In the genomic region with DNA sequence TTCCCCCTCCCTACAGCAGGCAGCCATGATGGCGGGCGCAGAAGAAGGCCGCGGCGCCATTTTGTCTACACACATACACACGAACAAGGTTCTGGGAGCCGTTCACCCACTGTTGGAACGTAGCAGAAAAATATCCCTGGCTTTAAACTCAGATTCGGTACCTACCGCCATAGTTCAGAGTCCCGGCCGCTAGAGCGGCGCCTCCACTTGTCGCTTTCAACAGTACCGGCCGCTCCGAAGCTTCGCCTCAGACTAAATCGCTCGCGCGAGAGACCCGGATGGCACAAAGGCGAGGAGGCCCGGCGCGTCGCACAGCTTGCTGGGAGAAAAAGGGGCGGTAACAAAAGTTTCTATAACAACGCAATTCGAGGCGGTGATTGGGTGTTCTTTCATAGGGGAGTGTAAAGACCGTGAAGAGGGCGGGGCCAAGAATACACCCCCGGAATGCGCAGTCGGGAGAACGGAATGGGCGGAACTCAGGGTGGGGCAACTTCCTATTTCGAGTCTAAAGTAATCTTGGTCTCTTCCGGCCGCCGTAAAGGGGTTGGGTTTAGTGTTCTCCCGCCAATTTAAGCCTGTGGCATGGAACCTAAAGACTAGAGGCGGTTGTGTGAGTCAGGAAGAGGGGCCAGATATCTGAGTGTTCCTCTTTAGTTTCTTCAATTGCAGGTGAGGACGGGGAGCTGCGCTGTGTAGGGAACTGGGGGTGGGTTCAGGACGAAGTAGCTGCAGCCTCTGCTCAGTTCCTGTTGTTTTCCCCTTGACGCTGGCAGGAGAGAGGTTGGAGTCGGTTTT, we compare ENCODE assay signal across 1 cellular context.
A peak's percentile ranks its signal among the peaks of the same experiment; 100 is the strongest.
TF ChIP-seq lines count a peak whose summit lies in the region.

A gene with protein sequence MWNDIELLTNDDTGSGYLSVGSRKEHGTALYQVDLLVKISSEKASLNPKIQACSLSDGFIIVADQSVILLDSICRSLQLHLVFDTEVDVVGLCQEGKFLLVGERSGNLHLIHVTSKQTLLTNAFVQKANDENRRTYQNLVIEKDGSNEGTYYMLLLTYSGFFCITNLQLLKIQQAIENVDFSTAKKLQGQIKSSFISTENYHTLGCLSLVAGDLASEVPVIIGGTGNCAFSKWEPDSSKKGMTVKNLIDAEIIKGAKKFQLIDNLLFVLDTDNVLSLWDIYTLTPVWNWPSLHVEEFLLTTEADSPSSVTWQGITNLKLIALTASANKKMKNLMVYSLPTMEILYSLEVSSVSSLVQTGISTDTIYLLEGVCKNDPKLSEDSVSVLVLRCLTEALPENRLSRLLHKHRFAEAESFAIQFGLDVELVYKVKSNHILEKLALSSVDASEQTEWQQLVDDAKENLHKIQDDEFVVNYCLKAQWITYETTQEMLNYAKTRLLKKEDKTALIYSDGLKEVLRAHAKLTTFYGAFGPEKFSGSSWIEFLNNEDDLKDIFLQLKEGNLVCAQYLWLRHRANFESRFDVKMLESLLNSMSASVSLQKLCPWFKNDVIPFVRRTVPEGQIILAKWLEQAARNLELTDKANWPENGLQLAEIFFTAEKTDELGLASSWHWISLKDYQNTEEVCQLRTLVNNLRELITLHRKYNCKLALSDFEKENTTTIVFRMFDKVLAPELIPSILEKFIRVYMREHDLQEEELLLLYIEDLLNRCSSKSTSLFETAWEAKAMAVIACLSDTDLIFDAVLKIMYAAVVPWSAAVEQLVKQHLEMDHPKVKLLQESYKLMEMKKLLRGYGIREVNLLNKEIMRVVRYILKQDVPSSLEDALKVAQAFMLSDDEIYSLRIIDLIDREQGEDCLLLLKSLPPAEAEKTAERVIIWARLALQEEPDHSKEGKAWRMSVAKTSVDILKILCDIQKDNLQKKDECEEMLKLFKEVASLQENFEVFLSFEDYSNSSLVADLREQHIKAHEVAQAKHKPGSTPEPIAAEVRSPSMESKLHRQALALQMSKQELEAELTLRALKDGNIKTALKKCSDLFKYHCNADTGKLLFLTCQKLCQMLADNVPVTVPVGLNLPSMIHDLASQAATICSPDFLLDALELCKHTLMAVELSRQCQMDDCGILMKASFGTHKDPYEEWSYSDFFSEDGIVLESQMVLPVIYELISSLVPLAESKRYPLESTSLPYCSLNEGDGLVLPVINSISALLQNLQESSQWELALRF (N-terminal part only) (plus strand): TSS at position 567 of the 795 bp plus-strand sequence. CDS start 2,815 bp downstream, outside the sequence.
A gene with protein sequence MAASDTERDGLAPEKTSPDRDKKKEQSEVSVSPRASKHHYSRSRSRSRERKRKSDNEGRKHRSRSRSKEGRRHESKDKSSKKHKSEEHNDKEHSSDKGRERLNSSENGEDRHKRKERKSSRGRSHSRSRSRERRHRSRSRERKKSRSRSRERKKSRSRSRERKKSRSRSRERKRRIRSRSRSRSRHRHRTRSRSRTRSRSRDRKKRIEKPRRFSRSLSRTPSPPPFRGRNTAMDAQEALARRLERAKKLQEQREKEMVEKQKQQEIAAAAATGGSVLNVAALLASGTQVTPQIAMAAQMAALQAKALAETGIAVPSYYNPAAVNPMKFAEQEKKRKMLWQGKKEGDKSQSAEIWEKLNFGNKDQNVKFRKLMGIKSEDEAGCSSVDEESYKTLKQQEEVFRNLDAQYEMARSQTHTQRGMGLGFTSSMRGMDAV (minus strand): TSS at position 254 of the 795 bp plus-strand sequence. CDS start 83 bp downstream, at position 171.

TF ChIP-seq in K562, 482 proteins besides CTCF, POLR2A, EP300 and RAD21 (continued from another document and continues in another):
- TF ChIP-seq, protein P1, sequence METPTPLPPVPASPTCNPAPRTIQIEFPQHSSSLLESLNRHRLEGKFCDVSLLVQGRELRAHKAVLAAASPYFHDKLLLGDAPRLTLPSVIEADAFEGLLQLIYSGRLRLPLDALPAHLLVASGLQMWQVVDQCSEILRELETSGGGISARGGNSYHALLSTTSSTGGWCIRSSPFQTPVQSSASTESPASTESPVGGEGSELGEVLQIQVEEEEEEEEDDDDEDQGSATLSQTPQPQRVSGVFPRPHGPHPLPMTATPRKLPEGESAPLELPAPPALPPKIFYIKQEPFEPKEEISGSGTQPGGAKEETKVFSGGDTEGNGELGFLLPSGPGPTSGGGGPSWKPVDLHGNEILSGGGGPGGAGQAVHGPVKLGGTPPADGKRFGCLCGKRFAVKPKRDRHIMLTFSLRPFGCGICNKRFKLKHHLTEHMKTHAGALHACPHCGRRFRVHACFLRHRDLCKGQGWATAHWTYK (CRISPR knock-in tag; IDR thresholded peaks at IDR 0.05) = peak; percentile 67; the same call in 1 of the 2 replicates
- TF ChIP-seq ZNF644 (tag; IDR thresholded peaks at IDR 0.05; ENCODE audit: low read depth) (peak; percentile 67; the same call in 1 of the 2 replicates), TEAD4 (IDR thresholded peaks at IDR 0.05; ENCODE audit: low read length) (peak; percentile 69), TEAD4 (CRISPR knock-in tag; IDR thresholded peaks at IDR 0.05; ENCODE audit: borderline replicate concordance) (peak; percentile 91; the same call in 1 of the 2 replicates), GTF2F1 (IDR thresholded peaks at IDR 0.05; ENCODE audit: low read depth, low read length) (peak; percentile 80; the same call in 1 of the 2 replicates), ZNF347 (CRISPR knock-in tag; IDR thresholded peaks at IDR 0.05; ENCODE audit: low read depth) (no peak), ZSCAN29 (IDR thresholded peaks at IDR 0.05) (no peak), ZNF146 (CRISPR knock-in tag; IDR thresholded peaks at IDR 0.05; ENCODE audit: unreplicated experiment) (no peak), CREB1 (IDR thresholded peaks at IDR 0.05) (no peak), CREB1 (CRISPR knock-in tag; IDR thresholded peaks at IDR 0.05) (peak; percentile 61; the same call in 1 of the 2 replicates), SRSF9 (IDR thresholded peaks at IDR 0.05; ENCODE audit: borderline replicate concordance, low read depth, low read length) (no peak), JUNB (CRISPR knock-in tag; conservative IDR thresholded peaks at IDR 0.05) (no peak), HOXB6 (CRISPR knock-in tag; IDR thresholded peaks at IDR 0.05; ENCODE audit: borderline replicate concordance) (no peak), NFRKB (IDR thresholded peaks at IDR 0.05; ENCODE audit: low read depth) (peak; percentile 100), SREBF2 (CRISPR knock-in tag; IDR thresholded peaks at IDR 0.05) (no peak)
- TF ChIP-seq, protein P2, sequence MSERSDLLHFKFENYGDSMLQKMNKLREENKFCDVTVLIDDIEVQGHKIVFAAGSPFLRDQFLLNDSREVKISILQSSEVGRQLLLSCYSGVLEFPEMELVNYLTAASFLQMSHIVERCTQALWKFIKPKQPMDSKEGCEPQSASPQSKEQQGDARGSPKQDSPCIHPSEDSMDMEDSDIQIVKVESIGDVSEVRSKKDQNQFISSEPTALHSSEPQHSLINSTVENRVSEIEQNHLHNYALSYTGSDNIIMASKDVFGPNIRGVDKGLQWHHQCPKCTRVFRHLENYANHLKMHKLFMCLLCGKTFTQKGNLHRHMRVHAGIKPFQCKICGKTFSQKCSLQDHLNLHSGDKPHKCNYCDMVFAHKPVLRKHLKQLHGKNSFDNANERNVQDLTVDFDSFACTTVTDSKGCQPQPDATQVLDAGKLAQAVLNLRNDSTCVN (CRISPR knock-in tag; IDR thresholded peaks at IDR 0.05) = peak; percentile 41
- TF ChIP-seq, protein P3, sequence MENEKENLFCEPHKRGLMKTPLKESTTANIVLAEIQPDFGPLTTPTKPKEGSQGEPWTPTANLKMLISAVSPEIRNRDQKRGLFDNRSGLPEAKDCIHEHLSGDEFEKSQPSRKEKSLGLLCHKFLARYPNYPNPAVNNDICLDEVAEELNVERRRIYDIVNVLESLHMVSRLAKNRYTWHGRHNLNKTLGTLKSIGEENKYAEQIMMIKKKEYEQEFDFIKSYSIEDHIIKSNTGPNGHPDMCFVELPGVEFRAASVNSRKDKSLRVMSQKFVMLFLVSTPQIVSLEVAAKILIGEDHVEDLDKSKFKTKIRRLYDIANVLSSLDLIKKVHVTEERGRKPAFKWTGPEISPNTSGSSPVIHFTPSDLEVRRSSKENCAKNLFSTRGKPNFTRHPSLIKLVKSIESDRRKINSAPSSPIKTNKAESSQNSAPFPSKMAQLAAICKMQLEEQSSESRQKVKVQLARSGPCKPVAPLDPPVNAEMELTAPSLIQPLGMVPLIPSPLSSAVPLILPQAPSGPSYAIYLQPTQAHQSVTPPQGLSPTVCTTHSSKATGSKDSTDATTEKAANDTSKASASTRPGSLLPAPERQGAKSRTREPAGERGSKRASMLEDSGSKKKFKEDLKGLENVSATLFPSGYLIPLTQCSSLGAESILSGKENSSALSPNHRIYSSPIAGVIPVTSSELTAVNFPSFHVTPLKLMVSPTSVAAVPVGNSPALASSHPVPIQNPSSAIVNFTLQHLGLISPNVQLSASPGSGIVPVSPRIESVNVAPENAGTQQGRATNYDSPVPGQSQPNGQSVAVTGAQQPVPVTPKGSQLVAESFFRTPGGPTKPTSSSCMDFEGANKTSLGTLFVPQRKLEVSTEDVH (IDR thresholded peaks at IDR 0.05; ENCODE audit: low read depth, partially characterized antibody) = peak; percentile 100
- TF ChIP-seq, protein P4, sequence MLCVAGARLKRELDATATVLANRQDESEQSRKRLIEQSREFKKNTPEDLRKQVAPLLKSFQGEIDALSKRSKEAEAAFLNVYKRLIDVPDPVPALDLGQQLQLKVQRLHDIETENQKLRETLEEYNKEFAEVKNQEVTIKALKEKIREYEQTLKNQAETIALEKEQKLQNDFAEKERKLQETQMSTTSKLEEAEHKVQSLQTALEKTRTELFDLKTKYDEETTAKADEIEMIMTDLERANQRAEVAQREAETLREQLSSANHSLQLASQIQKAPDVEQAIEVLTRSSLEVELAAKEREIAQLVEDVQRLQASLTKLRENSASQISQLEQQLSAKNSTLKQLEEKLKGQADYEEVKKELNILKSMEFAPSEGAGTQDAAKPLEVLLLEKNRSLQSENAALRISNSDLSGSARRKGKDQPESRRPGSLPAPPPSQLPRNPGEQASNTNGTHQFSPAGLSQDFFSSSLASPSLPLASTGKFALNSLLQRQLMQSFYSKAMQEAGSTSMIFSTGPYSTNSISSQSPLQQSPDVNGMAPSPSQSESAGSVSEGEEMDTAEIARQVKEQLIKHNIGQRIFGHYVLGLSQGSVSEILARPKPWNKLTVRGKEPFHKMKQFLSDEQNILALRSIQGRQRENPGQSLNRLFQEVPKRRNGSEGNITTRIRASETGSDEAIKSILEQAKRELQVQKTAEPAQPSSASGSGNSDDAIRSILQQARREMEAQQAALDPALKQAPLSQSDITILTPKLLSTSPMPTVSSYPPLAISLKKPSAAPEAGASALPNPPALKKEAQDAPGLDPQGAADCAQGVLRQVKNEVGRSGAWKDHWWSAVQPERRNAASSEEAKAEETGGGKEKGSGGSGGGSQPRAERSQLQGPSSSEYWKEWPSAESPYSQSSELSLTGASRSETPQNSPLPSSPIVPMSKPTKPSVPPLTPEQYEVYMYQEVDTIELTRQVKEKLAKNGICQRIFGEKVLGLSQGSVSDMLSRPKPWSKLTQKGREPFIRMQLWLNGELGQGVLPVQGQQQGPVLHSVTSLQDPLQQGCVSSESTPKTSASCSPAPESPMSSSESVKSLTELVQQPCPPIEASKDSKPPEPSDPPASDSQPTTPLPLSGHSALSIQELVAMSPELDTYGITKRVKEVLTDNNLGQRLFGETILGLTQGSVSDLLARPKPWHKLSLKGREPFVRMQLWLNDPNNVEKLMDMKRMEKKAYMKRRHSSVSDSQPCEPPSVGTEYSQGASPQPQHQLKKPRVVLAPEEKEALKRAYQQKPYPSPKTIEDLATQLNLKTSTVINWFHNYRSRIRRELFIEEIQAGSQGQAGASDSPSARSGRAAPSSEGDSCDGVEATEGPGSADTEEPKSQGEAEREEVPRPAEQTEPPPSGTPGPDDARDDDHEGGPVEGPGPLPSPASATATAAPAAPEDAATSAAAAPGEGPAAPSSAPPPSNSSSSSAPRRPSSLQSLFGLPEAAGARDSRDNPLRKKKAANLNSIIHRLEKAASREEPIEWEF (CRISPR knock-in tag; IDR thresholded peaks at IDR 0.05) = no peak
- TF ChIP-seq, protein P5, sequence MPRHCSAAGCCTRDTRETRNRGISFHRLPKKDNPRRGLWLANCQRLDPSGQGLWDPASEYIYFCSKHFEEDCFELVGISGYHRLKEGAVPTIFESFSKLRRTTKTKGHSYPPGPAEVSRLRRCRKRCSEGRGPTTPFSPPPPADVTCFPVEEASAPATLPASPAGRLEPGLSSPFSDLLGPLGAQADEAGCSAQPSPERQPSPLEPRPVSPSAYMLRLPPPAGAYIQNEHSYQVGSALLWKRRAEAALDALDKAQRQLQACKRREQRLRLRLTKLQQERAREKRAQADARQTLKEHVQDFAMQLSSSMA (CRISPR knock-in tag; IDR thresholded peaks at IDR 0.05) = no peak
- TF ChIP-seq, protein P6, sequence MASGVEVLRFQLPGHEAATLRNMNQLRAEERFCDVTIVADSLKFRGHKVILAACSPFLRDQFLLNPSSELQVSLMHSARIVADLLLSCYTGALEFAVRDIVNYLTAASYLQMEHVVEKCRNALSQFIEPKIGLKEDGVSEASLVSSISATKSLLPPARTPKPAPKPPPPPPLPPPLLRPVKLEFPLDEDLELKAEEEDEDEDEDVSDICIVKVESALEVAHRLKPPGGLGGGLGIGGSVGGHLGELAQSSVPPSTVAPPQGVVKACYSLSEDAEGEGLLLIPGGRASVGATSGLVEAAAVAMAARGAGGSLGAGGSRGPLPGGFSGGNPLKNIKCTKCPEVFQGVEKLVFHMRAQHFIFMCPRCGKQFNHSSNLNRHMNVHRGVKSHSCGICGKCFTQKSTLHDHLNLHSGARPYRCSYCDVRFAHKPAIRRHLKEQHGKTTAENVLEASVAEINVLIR (CRISPR knock-in tag; IDR thresholded peaks at IDR 0.05) = no peak
